In the genomic region with DNA sequence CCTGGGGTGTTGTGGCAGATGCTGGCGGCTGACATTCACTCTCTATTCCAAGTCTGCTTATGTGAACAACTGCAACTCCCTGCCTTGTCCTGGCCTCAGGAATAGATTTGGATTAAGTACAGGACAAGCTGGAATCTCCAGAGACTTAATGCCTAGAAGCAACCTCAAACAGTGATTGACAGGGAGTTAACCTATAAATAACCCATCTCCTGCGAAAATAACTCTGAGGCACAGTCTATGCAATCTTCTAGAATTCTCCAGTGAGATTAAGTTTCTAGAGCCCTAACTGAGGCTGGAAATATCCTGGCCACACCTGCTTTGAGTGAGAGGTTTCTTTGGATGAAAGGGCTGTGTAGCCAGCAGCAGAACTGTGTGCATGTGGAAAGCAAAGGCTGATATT, we compare ENCODE assay signal across 29 cellular contexts. TPM values are rescaled to one million over a fixed set of nuclear protein-coding genes. Genes with fewer than 3 reads are reported as not detected.
DNase-seq lines count a peak whose midpoint lies in the region; ATAC-seq and TF ChIP-seq lines count a peak whose summit lies in the region.
"Had no signal": no experiment of that assay in that cellular context is flagged by ENCODE, and none has a peak within 500 bp of the region (broad histone marks: within the 10 kb centered on the region; RNA-seq: fewer than 3 reads in every experiment).

No MANE protein-coding gene starts in this region.

- no peak overlapping the region for H3K9ac ChIP-seq in KMS-11

- no peaks in the 10 kb centered on the region for H3K27me3 ChIP-seq in CD4-positive, alpha-beta T cell (ENCODE audit: control insufficient read depth, insufficient read depth, low read length)
- H3K27me3 ChIP-seq in KMS-11 (ENCODE audit: insufficient read depth, low read depth) (no peaks in the 10 kb centered on the region), breast epithelium (no peaks in the 10 kb centered on the region), spleen (replicated peaks in 1 of 7) (no peaks in the 10 kb centered on the region)
- H3K27me3 ChIP-seq in naive thymus-derived CD4-positive, alpha-beta T cell (ENCODE audit: control insufficient read depth in 2 of 2, insufficient read depth in 2 of 2, low read length in 2 of 2), result no peaks in the 10 kb centered on the region
- H3K27me3 ChIP-seq: BE2C had no signal

- H3K4me2 ChIP-seq in KMS-11, result peak overlapping the region; percentile 57; the same call in 1 of the 2 replicates

- no peak for TF ChIP-seq POLR2A in breast epithelium (IDR thresholded peaks at IDR 0.05)
- TF ChIP-seq POLR2A in spleen (IDR thresholded peaks at IDR 0.05), result no peak

- ATAC-seq in CD4-positive, alpha-beta T cell (ENCODE audit: poor library complexity), result no peak
- ATAC-seq in naive thymus-derived CD4-positive, alpha-beta T cell, result no peak
- no peak for ATAC-seq in HG03520 (IDR thresholded peaks at IDR 0.05; ENCODE audit: unreplicated experiment)
- ATAC-seq: activated T-cell treated with anti-CD3 and anti-CD28 coated beads, Interleukin-2, amount 50 U/mL, for 72 hours; effector memory CD8-positive, alpha-beta T cell; K562; left lobe of liver; natural killer cell treated with Interleukin-12 subunit alpha and Interleukin-12 subunit beta and Interleukin-15 and Interleukin-18, amount 100 ng/mL, for 72 hours had no signal

- H3K79me2 ChIP-seq in KMS-11 (ENCODE audit: insufficient read depth, low read depth), result no peaks in the 10 kb centered on the region

- no peak for TF ChIP-seq CTCF in CD4-positive, alpha-beta T cell (IDR thresholded peaks at IDR 0.05)
- TF ChIP-seq CTCF in KMS-11 (conservative IDR thresholded peaks at IDR 0.05; ENCODE audit: low read depth, low read length) (no peak), breast epithelium (IDR thresholded peaks at IDR 0.05) (no peak), spleen (IDR thresholded peaks at IDR 0.05 in 8 of 11, conservative IDR thresholded peaks at IDR 0.05 in 3 of 11) (no peak)

- H4K20me1 ChIP-seq in KMS-11 (ENCODE audit: insufficient read depth), result no peaks in the 10 kb centered on the region

- H3K27ac ChIP-seq in CD4-positive, alpha-beta T cell (ENCODE audit: low read depth, low read length), result peak overlapping the region; percentile 41
- H3K27ac ChIP-seq in KMS-11 (peak overlapping the region; percentile 60), breast epithelium (peak overlapping the region; percentile 50 to 67), spleen (peak overlapping the region in 1 of 8 donors; percentile 16)
- H3K27ac ChIP-seq in naive thymus-derived CD4-positive, alpha-beta T cell (ENCODE audit: low read depth, low read length), result peak overlapping the region; percentile 69

- WGBS in spleen, 5 donors, result 83 to 97% (median 93%) methylated on average over 2 of the region's 2 CpGs

- no peak overlapping the region for H2AFZ ChIP-seq in KMS-11 (ENCODE audit: low read depth)

- no peaks in the 10 kb centered on the region for H3K36me3 ChIP-seq in KMS-11 (ENCODE audit: insufficient read depth)
- H3K36me3 ChIP-seq in breast epithelium, result no peaks in the 10 kb centered on the region
- H3K36me3 ChIP-seq in naive thymus-derived CD4-positive, alpha-beta T cell (ENCODE audit: control insufficient read depth in 2 of 3, insufficient read depth in 3 of 3, low read length in 3 of 3), result no peaks in the 10 kb centered on the region
- no peaks in the 10 kb centered on the region for H3K36me3 ChIP-seq in spleen
- H3K36me3 ChIP-seq: BE2C had no signal

- H3K27me3 Mint-ChIP-seq in CD4-positive, alpha-beta T cell, result no peaks in the 10 kb centered on the region
- peaks cover 0 to 3% (median 0%) of the 10 kb centered on the region in 5 donors for H3K27me3 Mint-ChIP-seq in naive thymus-derived CD4-positive, alpha-beta T cell
- H3K27me3 Mint-ChIP-seq: effector memory CD8-positive, alpha-beta T cell had no signal

- peaks cover 96% of the 10 kb centered on the region for H3K4me1 ChIP-seq in KMS-11 (ENCODE audit: low read depth, poor library complexity, severe bottlenecking)
- no peaks in the 10 kb centered on the region for H3K4me1 ChIP-seq in breast epithelium
- peaks cover 9 to 75% of the 10 kb centered on the region in 2 donors for H3K4me1 ChIP-seq in naive thymus-derived CD4-positive, alpha-beta T cell (ENCODE audit: control insufficient read depth in 2 of 2, insufficient read depth in 2 of 2, low read length in 2 of 2)
- H3K4me1 ChIP-seq in spleen, result no peaks in the 10 kb centered on the region
- H3K4me1 ChIP-seq: BE2C, Caco-2 had no signal

- intact Hi-C loops in CD4-positive, alpha-beta T cell (cut with DNase I, micrococcal nuclease), result loop anchor here (1.0 to 2.0 kb wide), 3 partner anchors 17 to 31 kb away; no protein-coding TSS in a partner anchor
- intact Hi-C loops in breast epithelium (cut with DNase I; ENCODE audit: low total_unique reads), result no loop called here
- intact Hi-C loops in naive thymus-derived CD4-positive, alpha-beta T cell (cut with micrococcal nuclease), result loop anchor here in 1 of 2 donors (1.0 to 5.0 kb wide), 4 partner anchors 12 to 114 kb away; partner anchors contain the start of gene ATP1A1
- intact Hi-C loops in spleen (cut with DNase I; ENCODE audit: low total_unique reads), result no loop called here

- no peak overlapping the region for H3K4me3 Mint-ChIP-seq in CD4-positive, alpha-beta T cell
- peak overlapping the region in 5 of 10 donors; percentile 14 to 73 (median 33) for H3K4me3 Mint-ChIP-seq in naive thymus-derived CD4-positive, alpha-beta T cell
- H3K4me3 Mint-ChIP-seq: activated CD4-positive, alpha-beta T cell treated with anti-CD3 and anti-CD28 coated beads, Interleukin-2, amount 10 ng/mL, durations not matched to agents 24 days and 14 days; activated T-cell treated with anti-CD3 and anti-CD28 coated beads, Interleukin-2, amount 50 U/mL, for 72 hours; effector memory CD8-positive, alpha-beta T cell; H9; immature natural killer cell; natural killer cell treated with Interleukin-12 subunit alpha and Interleukin-12 subunit beta and Interleukin-15 and Interleukin-18, amount 100 ng/mL, for 72 hours; T-helper 2 cell treated with Interferon-gamma antibody and Interleukin-4, amounts not matched to agents 5 μg/mL and 100 μg/mL, for 36 hours had no signal

- H3K4me3 ChIP-seq in KMS-11 (IDR thresholded peaks at IDR 0.05; ENCODE audit: insufficient read depth, low read depth, low read length) (no peak overlapping the region), breast epithelium (no peak overlapping the region), spleen (no peak overlapping the region)
- H3K4me3 ChIP-seq in naive thymus-derived CD4-positive, alpha-beta T cell (ENCODE audit: low read length), result no peak overlapping the region
- H3K4me3 ChIP-seq: K562 had no signal

- H3K9me3 Mint-ChIP-seq in CD4-positive, alpha-beta T cell, result no peaks in the 10 kb centered on the region
- H3K9me3 Mint-ChIP-seq in naive thymus-derived CD4-positive, alpha-beta T cell, result peaks cover 0 to 7% (median 0%) of the 10 kb centered on the region in 11 donors
- H3K9me3 Mint-ChIP-seq: activated naive CD4-positive, alpha-beta T cell treated with anti-CD3 and anti-CD28 coated beads for 36 hours; effector memory CD8-positive, alpha-beta T cell; H9; immature natural killer cell; natural killer cell treated with Interleukin-12 subunit alpha and Interleukin-12 subunit beta and Interleukin-15 and Interleukin-18, amount 100 ng/mL, for 72 hours had no signal

- no peaks in the 10 kb centered on the region for H3K36me3 Mint-ChIP-seq in CD4-positive, alpha-beta T cell (ENCODE audit: low read depth)
- H3K36me3 Mint-ChIP-seq in naive thymus-derived CD4-positive, alpha-beta T cell, result peaks cover 0 to 10% (median 0%) of the 10 kb centered on the region in 5 donors
- H3K36me3 Mint-ChIP-seq: natural killer cell treated with Interleukin-12 subunit alpha and Interleukin-12 subunit beta and Interleukin-15 and Interleukin-18, amount 100 ng/mL, for 72 hours had no signal

- CTCF ChIA-PET in CD4-positive, alpha-beta T cell (lab: Charles Lee), result no interaction called here
- CTCF ChIA-PET in naive thymus-derived CD4-positive, alpha-beta T cell (lab: Charles Lee), result no interaction called here

- H3K4me1 Mint-ChIP-seq in CD4-positive, alpha-beta T cell (ENCODE audit: low read depth), result peaks cover 88% of the 10 kb centered on the region
- H3K4me1 Mint-ChIP-seq in naive thymus-derived CD4-positive, alpha-beta T cell, result peaks cover 24 to 97% (median 94%) of the 10 kb centered on the region in 7 donors
- H3K4me1 Mint-ChIP-seq: immature natural killer cell had no signal

- no peaks in the 10 kb centered on the region for H3K9me3 ChIP-seq in CD4-positive, alpha-beta T cell (ENCODE audit: control insufficient read depth, low read length)
- no peaks in the 10 kb centered on the region for H3K9me3 ChIP-seq in breast epithelium
- no peaks in the 10 kb centered on the region for H3K9me3 ChIP-seq in naive thymus-derived CD4-positive, alpha-beta T cell (ENCODE audit: control insufficient read depth in 2 of 3, low read length in 3 of 3)
- H3K9me3 ChIP-seq in spleen, result no peaks in the 10 kb centered on the region
- H3K9me3 ChIP-seq: BE2C, Caco-2 had no signal

- H3K27ac Mint-ChIP-seq in CD4-positive, alpha-beta T cell, result peak overlapping the region; percentile 87
- H3K27ac Mint-ChIP-seq in naive thymus-derived CD4-positive, alpha-beta T cell, result peak overlapping the region in 8 of 9 donors; percentile 89 to 96 (median 90)
- H3K27ac Mint-ChIP-seq: activated CD4-positive, alpha-beta T cell treated with anti-CD3 and anti-CD28 coated beads, Interleukin-2, amount 10 ng/mL, durations not matched to agents 24 days and 14 days; H9; immature natural killer cell; natural killer cell treated with Interleukin-12 subunit alpha and Interleukin-12 subunit beta and Interleukin-15 and Interleukin-18, amount 100 ng/mL, for 72 hours; T-helper 2 cell treated with Interferon-gamma antibody and Interleukin-4, amounts not matched to agents 5 μg/mL and 100 μg/mL, for 36 hours had no signal

- POLR2A ChIA-PET in CD4-positive, alpha-beta T cell (lab: Charles Lee), result interaction anchor here (1.9 kb wide), 1 partner anchor 22 kb away, joined by 6 read pairs; no protein-coding TSS in a partner anchor
- POLR2A ChIA-PET in naive thymus-derived CD4-positive, alpha-beta T cell (lab: Charles Lee), result interaction anchor here (0.7 to 2.2 kb wide), 9 partner anchors 11 to 32 kb away, joined by 3 to 19 read pairs (median 5); partner anchors contain the start of gene ATP1A1

- DNase-seq in CD4-positive, alpha-beta T cell, result no peak
- no peak for DNase-seq in breast epithelium (ENCODE audit: low spot score in 2 of 2)
- DNase-seq in naive thymus-derived CD4-positive, alpha-beta T cell, result no peak
- DNase-seq in spleen, result no peak
- DNase-seq in HPDE6-E6E7 (ENCODE audit: extremely low spot score), result no peak
- DNase-seq in putamen (ENCODE audit: low spot score), result no peak
- DNase-seq: activated CD4-positive, alpha-beta T cell treated with anti-CD3 and anti-CD28 coated beads, Interleukin-2, amount 10 ng/mL, durations not matched to agents 24 days and 14 days; activated naive CD4-positive, alpha-beta T cell treated with anti-CD3 and anti-CD28 coated beads for 36 hours; activated T-cell treated with anti-CD3 and anti-CD28 coated beads, Interleukin-2, amount 50 U/mL, for 72 hours; amygdala; BE2C; Caco-2; DMS79; effector memory CD8-positive, alpha-beta T cell; GDM1; H9; hippocampal formation; immature natural killer cell; MM.1S; NCI-H2081 treated with DMSO at 0.1 percent for 48 hours; NCI-H226; NCI-H774; stimulated activated CD4-positive, alpha-beta T cell treated with anti-CD3 and anti-CD28 coated beads, Interleukin-2, amount 100 ng/mL, for 48 hours had no signal

RNA-seq across cellular contexts. Expression of gene ATP1A1, which starts 25.4 kb away (rescaled TPM):
- 100 to 1,000 TPM; 251 to 262 TPM for total RNA-seq in CD4-positive, alpha-beta T cell
- 100 to 1,000 TPM; 235 to 423 (median 331) TPM for total RNA-seq in breast epithelium
- total RNA-seq in naive thymus-derived CD4-positive, alpha-beta T cell, result 100 to 1,000 TPM; 228 to 315 (median 287) TPM
- polyA plus RNA-seq in naive thymus-derived CD4-positive, alpha-beta T cell, result 10 to 100 TPM; 75.0 to 86.0 TPM
- total RNA-seq in spleen, result 100 to 1,000 TPM; 123 to 209 (median 141) TPM
- polyA plus RNA-seq in spleen, result 10 to 100 TPM; 34.5 to 62.0 (median 49.2) TPM

Comparison
In these comparisons a context has a peak if more than half of its experiments do, and no peak if none do; other contexts are left out.
1. intact Hi-C loops: an anchor here in CD4-positive, alpha-beta T cell (1.0 to 2.0 kb wide); none called in breast epithelium and spleen.